8 cellular contexts compared by ENCODE assay signal in the genomic region with DNA sequence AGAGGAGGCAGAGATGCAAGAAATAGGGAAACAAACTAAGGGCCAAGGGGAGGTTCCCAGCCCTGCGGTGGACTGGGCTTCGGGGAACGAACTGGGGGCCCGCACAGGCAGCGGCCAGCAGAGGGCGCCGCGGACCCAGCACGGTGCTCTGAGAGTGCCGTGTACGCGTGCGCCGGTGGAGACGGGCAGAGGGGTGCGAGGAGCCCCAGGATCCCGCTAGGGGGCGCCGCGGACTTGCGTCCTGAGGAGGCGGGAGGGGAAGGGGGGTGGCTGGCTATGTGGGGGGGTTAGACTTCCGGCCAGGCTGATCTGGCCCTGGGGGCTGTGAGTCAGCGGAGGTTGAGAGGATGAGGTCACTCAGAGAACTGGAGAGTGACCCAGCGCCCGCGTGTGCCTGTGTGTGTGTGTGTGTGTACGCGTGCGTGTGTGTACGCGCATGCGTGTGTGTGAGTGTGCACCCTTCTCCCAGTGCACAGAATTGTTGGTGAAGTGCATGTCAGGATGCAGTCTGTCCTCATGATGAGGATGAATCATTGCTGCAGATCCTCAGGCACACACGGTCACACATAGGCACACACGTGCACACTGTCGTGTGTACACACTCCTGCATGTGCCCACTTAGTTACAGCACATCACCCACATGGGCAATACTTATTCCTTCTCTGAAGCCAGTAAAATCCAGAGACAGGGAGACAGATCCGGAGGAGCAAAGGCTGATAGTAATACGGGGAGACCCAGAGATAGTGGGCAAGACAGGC. TPM values are rescaled to one million over a fixed set of nuclear protein-coding genes. Genes with fewer than 3 reads are reported as not detected.
A peak's percentile ranks its signal among the peaks of the same experiment; 100 is the strongest.
DNase-seq lines count a peak whose midpoint lies in the region; ATAC-seq and FAIRE-seq lines count a peak whose summit lies in the region.

No MANE protein-coding gene starts in this region.

- ATAC-seq in GM19397 (IDR thresholded peaks at IDR 0.05; ENCODE audit: unreplicated experiment): peak; percentile 67
- peak; percentile 85 for ATAC-seq in effector memory CD8-positive, alpha-beta T cell (replicated peaks)

- no peaks in the 10 kb centered on the region for H3K9me3 ChIP-seq in mesodermal cell (ENCODE audit: control insufficient read depth, low read length)

- DNase-seq in C1 segment of cervical spinal cord (lab: John Stamatoyannopoulos, UW): peak; percentile 32 to 98 (median 86)
- DNase-seq in HTR-8/SVneo (ENCODE audit: insufficient read length, low spot score): peak; percentile 94
- DNase-seq in NK-92 treated with Interleukin-12 subunit alpha and Interleukin-12 subunit beta, amount 100 ng/mL, for 24 hours (lab: John Stamatoyannopoulos, UW): peak; percentile 89
- DNase-seq in activated CD8-positive, alpha-beta memory T cell treated with anti-CD3 and anti-CD28 coated beads for 4 hours (ENCODE audit: low read depth in 2 of 2): peak; percentile 74 to 80
- peak; percentile 89 to 93 (median 92) for DNase-seq in effector memory CD8-positive, alpha-beta T cell
- DNase-seq in stimulated activated CD8-positive, alpha-beta memory T cell treated with anti-CD3 and anti-CD28 coated beads, Interleukin-15, amount 100 ng/mL, for 1 hour (ENCODE audit: low read depth): peak; percentile 79

- peaks cover 17% of the 10 kb centered on the region for H3K36me3 Mint-ChIP-seq in effector memory CD8-positive, alpha-beta T cell (ENCODE audit: insufficient read depth)

- peak overlapping the region; percentile 21 for H3K4me3 ChIP-seq in mesodermal cell (ENCODE audit: extremely low read depth, insufficient read depth, low read length, poor library complexity, severe bottlenecking)

- peak overlapping the region; percentile 49 to 88 for H3K4me3 Mint-ChIP-seq in effector memory CD8-positive, alpha-beta T cell

- WGBS in mesodermal cell (ENCODE audit: insufficient coverage in 2 of 2), 2 experiments: 25 to 28% methylated on average over 23 to 27 of the region's 38 CpGs

- peak; percentile 72 for FAIRE-seq in HTR-8/SVneo (lab: Jason Lieb, UNC)

- H3K36me3 ChIP-seq in mesodermal cell (ENCODE audit: control insufficient read depth, insufficient read depth, low read length): no peaks in the 10 kb centered on the region

- H3K4me1 ChIP-seq in mesodermal cell (ENCODE audit: control insufficient read depth, insufficient read depth, low read length, poor library complexity, severe bottlenecking): peaks cover 69% of the 10 kb centered on the region

- H3K27ac Mint-ChIP-seq in effector memory CD8-positive, alpha-beta T cell: peak overlapping the region; percentile 3 to 70

- H3K4me1 Mint-ChIP-seq in effector memory CD8-positive, alpha-beta T cell (ENCODE audit: low read depth in 2 of 2): peaks cover 43 to 46% of the 10 kb centered on the region in 2 donors

- no peaks in the 10 kb centered on the region for H3K9me3 Mint-ChIP-seq in effector memory CD8-positive, alpha-beta T cell

- peaks cover 25 to 26% of the 10 kb centered on the region in 2 donors for H3K27me3 Mint-ChIP-seq in effector memory CD8-positive, alpha-beta T cell

- H3K27ac ChIP-seq in mesodermal cell (ENCODE audit: low read depth, low read length, severe bottlenecking): peak overlapping the region; percentile 97

RNA-seq across cellular contexts. Expression of a gene that starts 17.0 kb away (rescaled TPM):
- 217 TPM for polyA plus RNA-seq in mesodermal cell (2013, experiment 1 of 2)
- 200 TPM for polyA plus RNA-seq in mesodermal cell (2013, experiment 2 of 2)

RNA-seq across cellular contexts. Expression of a gene that starts 18.3 kb away (rescaled TPM):
- polyA plus RNA-seq in mesodermal cell (2013, experiment 1 of 2): 0.77 TPM
- polyA plus RNA-seq in mesodermal cell (2013, experiment 2 of 2): 0.71 TPM

RNA-seq across cellular contexts. Expression of a gene that starts 41.0 kb away (rescaled TPM):
- 0.52 TPM for polyA plus RNA-seq in mesodermal cell (2013, experiment 1 of 2)
- not detected for polyA plus RNA-seq in mesodermal cell (2013, experiment 2 of 2)

RNA-seq across cellular contexts. Expression of a gene that starts 45.2 kb away (rescaled TPM):
- polyA plus RNA-seq in mesodermal cell (2013, experiment 1 of 2): 675 TPM
- polyA plus RNA-seq in mesodermal cell (2013, experiment 2 of 2): 571 TPM

RNA-seq across cellular contexts. Expression of a gene that starts 58.9 kb away (rescaled TPM):
- 11.3 TPM for polyA plus RNA-seq in mesodermal cell (2013, experiment 1 of 2)
- polyA plus RNA-seq in mesodermal cell (2013, experiment 2 of 2): 11.3 TPM

Comparison
In these comparisons a context has a peak if more than half of its experiments do, and no peak if none do; other contexts are left out.
1. Peak in every context shown above with its lines: DNase-seq, ATAC-seq, H3K4me3 ChIP-seq and H3K27ac ChIP-seq.